Comparison of ENCODE assay signal across 9 cellular contexts in genomic region chr19:47781590-47782318, GRCh38. TPM values are rescaled to one million over a fixed set of nuclear protein-coding genes. Genes with fewer than 3 reads are reported as not detected.
DNase-seq lines count a peak whose midpoint lies in the region; TF ChIP-seq lines count a peak whose summit lies in the region.
"Had no signal": no experiment of that assay in that cellular context is flagged by ENCODE, and none has a peak within 500 bp of the region (broad histone marks: within the 10 kb centered on the region; RNA-seq: fewer than 3 reads in every experiment).

No MANE protein-coding gene starts in this region.

- no peak for TF ChIP-seq CTCF in choroid plexus epithelial cell (conservative IDR thresholded peaks at IDR 0.05; ENCODE audit: low read depth, low read length)
- no peak for TF ChIP-seq CTCF in testis (IDR thresholded peaks at IDR 0.05)

- H3K4me3 ChIP-seq in SK-N-MC (no peak overlapping the region), choroid plexus epithelial cell (ENCODE audit: low read depth, low read length) (no peak overlapping the region), testis (no peak overlapping the region)

- 58 to 65% methylated on average over 9 of the region's 9 CpGs for WGBS in testis, 2 donors

- intact Hi-C loops in testis (cut with DNase I; ENCODE audit: low total_unique reads) (loop anchor here (10.0 kb wide), 1 partner anchor 67 kb away; the partner anchor contains the start of gene EHD2), posterior vena cava (cut with DNase I) (no loop called here)

- H3K4me1 ChIP-seq in testis = no peaks in the 10 kb centered on the region

- 0 out of 2 replicates have a peak overlapping the region, but pooled peaks have one; percentile 25 for H3K27ac ChIP-seq in SK-N-MC
- peak overlapping the region in 1 of 2 donors; percentile 15 for H3K27ac ChIP-seq in testis

- H3K27me3 ChIP-seq in testis = no peaks in the 10 kb centered on the region

- DNase-seq in SK-N-MC (ENCODE audit: low read depth, low spot score) (no peak), choroid plexus epithelial cell (ENCODE audit: low read depth) (peak; percentile 38), mucosa of gallbladder (ENCODE audit: low spot score) (peak; percentile 53), testis (peak; percentile 71), GOT3 (lab: John Stamatoyannopoulos, UW) (no peak), posterior vena cava (ENCODE audit: low spot score) (no peak)
- no peak for DNase-seq in activated effector memory CD4-positive, alpha-beta T cell treated with anti-CD3 and anti-CD28 coated beads, Interleukin-2, amount 50 U/mL, for 16 hours
- DNase-seq: activated CD4-positive, CD25-positive, alpha-beta regulatory T cell had no signal

- TF ChIP-seq POLR2A in testis (IDR thresholded peaks at IDR 0.05) = no peak

- H3K9me3 ChIP-seq in SK-N-MC (ENCODE audit: low read depth, low read length) (no peaks in the 10 kb centered on the region), testis (no peaks in the 10 kb centered on the region)

- H3K36me3 ChIP-seq in SK-N-MC (ENCODE audit: insufficient read depth, low read length) = peaks cover 24% of the 10 kb centered on the region
- no peaks in the 10 kb centered on the region for H3K36me3 ChIP-seq in testis (ENCODE audit: low read depth, missing control alignments)

- H3K9ac ChIP-seq in SK-N-MC (ENCODE audit: insufficient read length) = no peak overlapping the region

RNA-seq across cellular contexts. Expression of gene SELENOW, which starts 3.3 kb away (rescaled TPM):
- total RNA-seq in mucosa of gallbladder (469 TPM), testis (100 to 1,000 TPM; 170 to 194 TPM), posterior vena cava (100 to 1,000 TPM; 404 to 512 TPM)
- polyA plus RNA-seq in testis (ENCODE audit: insufficient read depth, low read depth, low replicate concordance) = 197 TPM

RNA-seq across cellular contexts. Expression of gene TPRX1, which starts 22.6 kb away (rescaled TPM):
- not detected for total RNA-seq in mucosa of gallbladder
- total RNA-seq in testis = under 1 TPM; 0.55 to 0.62 TPM
- 1.2 TPM for polyA plus RNA-seq in testis (ENCODE audit: insufficient read depth, low read depth, low replicate concordance)
- not detected for total RNA-seq in posterior vena cava
- total RNA-seq: M059J had no signal

RNA-seq across cellular contexts. Expression of gene NOP53, which starts 36.4 kb away (rescaled TPM):
- 253 TPM for total RNA-seq in mucosa of gallbladder
- 100 to 1,000 TPM; 166 to 325 TPM for total RNA-seq in testis
- 309 TPM for polyA plus RNA-seq in testis (ENCODE audit: insufficient read depth, low read depth, low replicate concordance)
- 100 to 1,000 TPM; 184 to 201 TPM for total RNA-seq in posterior vena cava

RNA-seq across cellular contexts. Expression of gene CRX, which starts 40.0 kb away (rescaled TPM):
- total RNA-seq in mucosa of gallbladder (not detected), testis (under 1 TPM; 0.12 to 0.55 TPM), posterior vena cava (not detected)
- polyA plus RNA-seq in testis (ENCODE audit: insufficient read depth, low read depth, low replicate concordance) = not detected
- total RNA-seq: M059J had no signal

Comparison
In these comparisons a context has a peak if more than half of its experiments do, and no peak if none do; other contexts are left out.
1. DNase-seq: peak in choroid plexus epithelial cell (single experiment), mucosa of gallbladder (single experiment) and testis (single experiment); none in SK-N-MC (single experiment), GOT3 (single experiment), posterior vena cava (single experiment) and activated effector memory CD4-positive, alpha-beta T cell treated with anti-CD3 and anti-CD28 coated beads, Interleukin-2, amount 50 U/mL, for 16 hours (single experiment).